10 cellular contexts compared by ENCODE assay signal in the genomic region with DNA sequence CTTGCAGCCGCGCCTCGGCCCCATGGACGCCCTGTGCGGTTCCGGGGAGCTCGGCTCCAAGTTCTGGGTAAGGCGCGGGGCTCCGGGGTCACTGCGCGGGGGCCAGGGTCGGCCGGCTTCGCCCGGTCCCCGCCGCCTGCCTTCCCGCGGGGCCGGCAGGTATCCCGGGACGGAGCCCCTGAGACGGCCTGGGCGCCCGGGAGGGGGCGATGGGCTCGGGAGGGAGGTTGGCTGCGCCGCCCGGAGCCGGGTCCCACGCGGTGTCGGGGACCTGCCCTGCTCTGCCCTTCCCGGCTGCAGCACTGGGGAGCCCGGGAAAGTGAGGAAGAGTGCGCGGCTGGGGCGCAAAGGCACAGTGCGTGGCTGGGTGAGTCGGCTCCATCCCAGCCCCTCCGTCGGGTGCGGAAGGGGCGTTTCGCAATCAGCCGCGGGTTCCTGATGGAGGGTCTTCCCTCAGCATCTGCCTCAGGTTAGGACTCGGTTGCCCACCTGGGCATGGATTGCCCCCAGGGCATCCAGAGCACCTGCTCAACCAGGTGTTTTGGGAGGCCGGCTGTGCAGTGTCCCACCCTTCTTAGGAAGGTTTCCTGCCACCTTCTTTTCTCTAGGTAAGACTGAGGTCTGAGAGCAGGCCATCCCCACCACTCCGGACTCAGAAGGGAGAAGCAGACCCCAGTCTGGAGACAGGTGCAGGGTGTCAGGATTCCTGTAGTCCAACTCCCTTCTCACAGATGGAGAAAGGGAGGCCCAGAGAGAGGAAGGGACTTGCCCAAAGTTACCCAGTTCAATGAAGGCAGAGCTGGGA. TPM values are rescaled to one million over a fixed set of nuclear protein-coding genes. Genes with fewer than 3 reads are reported as not detected.
DNase-seq lines count a peak whose midpoint lies in the region; ATAC-seq, FAIRE-seq and TF ChIP-seq lines count a peak whose summit lies in the region.
"Had no signal": no experiment of that assay in that cellular context is flagged by ENCODE, and none has a peak within 500 bp of the region (broad histone marks: within the 10 kb centered on the region; RNA-seq: fewer than 3 reads in every experiment).

No MANE protein-coding gene starts in this region.

- H3K4me3 ChIP-seq in GM12864 (ENCODE audit: low read depth, low read length) (peak overlapping the region; percentile 56), WI38 (ENCODE audit: low read depth, low read length) (peak overlapping the region; percentile 65), right cardiac atrium (ENCODE audit: low read length) (peak overlapping the region; percentile 47), sigmoid colon (peak overlapping the region in 3 of 4 donors; percentile 41 to 53 (median 47))

- H3K27me3 ChIP-seq in right cardiac atrium (ENCODE audit: control insufficient read depth, insufficient read depth): no peaks in the 10 kb centered on the region
- peaks cover 15 to 54% (median 27%) of the 10 kb centered on the region in 3 donors for H3K27me3 ChIP-seq in sigmoid colon

- TF ChIP-seq POLR2A in sigmoid colon (IDR thresholded peaks at IDR 0.05): no peak

- ATAC-seq in right cardiac atrium (no peak), GM19397 (IDR thresholded peaks at IDR 0.05; ENCODE audit: unreplicated experiment) (no peak)

- H3K27ac ChIP-seq in right cardiac atrium (ENCODE audit: low read length): no peak overlapping the region
- peak overlapping the region in 1 of 4 donors; percentile 45 for H3K27ac ChIP-seq in sigmoid colon
- H3K27ac ChIP-seq: KMS-11 had no signal

- no peaks in the 10 kb centered on the region for H3K36me3 ChIP-seq in sigmoid colon

- 8% methylated on average over 52 of the region's 52 CpGs for WGBS in right cardiac atrium
- 2 to 4% methylated on average over 52 of the region's 52 CpGs for WGBS in sigmoid colon, 2 donors

- TF ChIP-seq EP300 in sigmoid colon (IDR thresholded peaks at IDR 0.05): no peak

- DNase-seq in GM12864 (ENCODE audit: low read depth) (no peak), right cardiac atrium (peak in 1 of 3 donors; percentile 63), sigmoid colon (no peak), NOMO-1 treated with dmso at 0.1 percent for 144 hours (lab: John Stamatoyannopoulos, UW; ENCODE audit: unreplicated experiment) (no peak), D721Med (ENCODE audit: insufficient read length, low spot score) (no peak), HuH-7.5 (ENCODE audit: low spot score) (no peak)
- DNase-seq: stimulated activated CD4-positive, alpha-beta T cell treated with anti-CD3 and anti-CD28 coated beads, Interleukin-4, amount 100 ng/mL, for 24 hours had no signal

- H3K9me3 ChIP-seq in right cardiac atrium (ENCODE audit: control insufficient read depth, low read length) (no peaks in the 10 kb centered on the region), sigmoid colon (no peaks in the 10 kb centered on the region)

- intact Hi-C loops in right cardiac atrium (cut with DNase I): loop anchor here in 2 of 4 donors (5.0 kb wide), 2 partner anchors 47 to 52 kb away; no protein-coding TSS in a partner anchor
- intact Hi-C loops in sigmoid colon (cut with DNase I): loop anchor here (5.0 kb wide), 1 partner anchor 57 kb away; no protein-coding TSS in a partner anchor

- TF ChIP-seq CTCF in GM12864 (IDR thresholded peaks at IDR 0.05; ENCODE audit: low read depth, low read length, missing control alignments) (peak; percentile 7), WI38 (IDR thresholded peaks at IDR 0.05; ENCODE audit: low read depth, low read length) (no peak), sigmoid colon (IDR thresholded peaks at IDR 0.05) (no peak), D721Med (IDR thresholded peaks at IDR 0.05; ENCODE audit: insufficient read depth, missing control alignments) (no peak)

- FAIRE-seq in D721Med (lab: Jason Lieb, UNC): no peak

- H3K4me1 ChIP-seq in right cardiac atrium (ENCODE audit: control insufficient read depth, insufficient read depth, low read length) (peaks cover 9% of the 10 kb centered on the region), sigmoid colon (peaks cover 0 to 34% (median 31%) of the 10 kb centered on the region in 4 donors)

RNA-seq across cellular contexts. Expression of gene ABCC3, which starts 0.4 kb away (rescaled TPM):
- total RNA-seq in right cardiac atrium (1 to 10 TPM; 1.2 to 5.9 (median 3.7) TPM), sigmoid colon (1 to 10 TPM in 3 of 4 donors, under 1 TPM in 1; 0.71 to 2.6 (median 1.8) TPM)
- polyA plus RNA-seq in right cardiac atrium (1.4 TPM), sigmoid colon (10 to 100 TPM; 11.4 to 94.1 (median 12.3) TPM)
